In genomic region chr9:6415266-6415665, GRCh38 we compare ENCODE assay signal across 9 cellular contexts. TPM values are rescaled to one million over a fixed set of nuclear protein-coding genes. Genes with fewer than 3 reads are reported as not detected.
A peak's percentile ranks its signal among the peaks of the same experiment; 100 is the strongest.
DNase-seq lines count a peak whose midpoint lies in the region; ATAC-seq lines count a peak whose summit lies in the region.
"Had no signal": no experiment of that assay in that cellular context is flagged by ENCODE, and none has a peak within 500 bp of the region (broad histone marks: within the 10 kb centered on the region; RNA-seq: fewer than 3 reads in every experiment).

No MANE protein-coding gene starts in this region.

- peak; percentile 0 for DNase-seq in Caki2 (ENCODE audit: low read depth)
- DNase-seq in activated naive CD4-positive, alpha-beta T cell treated with anti-CD3 and anti-CD28 coated beads, Interleukin-2, amount 50 U/mL, for 72 hours (ENCODE audit: low spot score in 2 of 2) = peak in 1 of 2 donors; percentile 15
- DNase-seq in stimulated activated CD4-positive, alpha-beta T cell treated with anti-CD3 and anti-CD28 coated beads, Interleukin-2, amount 100 ng/mL, for 48 hours = no peak
- DNase-seq: activated CD8-positive, alpha-beta memory T cell treated with anti-CD3 and anti-CD28 coated beads for 24 hours had no signal

- H3K36me3 Mint-ChIP-seq in activated naive CD4-positive, alpha-beta T cell treated with anti-CD3 and anti-CD28 coated beads, Interleukin-2, amount 50 U/mL, for 72 hours = peaks cover 18 to 50% of the 10 kb centered on the region in 2 donors

- in situ Hi-C loops in Caki2 (cut with HindIII; ENCODE audit: low pct_unique_long_range_greater_than_20kb, low sequenced_read_pairs) = no loop called here

- ATAC-seq in activated naive CD4-positive, alpha-beta T cell treated with anti-CD3 and anti-CD28 coated beads, Interleukin-2, amount 50 U/mL, for 72 hours = peak; percentile 4 to 9
- ATAC-seq in HG03097 (IDR thresholded peaks at IDR 0.05; ENCODE audit: low FRiP score, unreplicated experiment) (no peak), HG02678 (IDR thresholded peaks at IDR 0.05; ENCODE audit: unreplicated experiment) (no peak), HG03354 (IDR thresholded peaks at IDR 0.05; ENCODE audit: poor library complexity, severe bottlenecking, unreplicated experiment) (no peak)

- H3K36me3 ChIP-seq in HUES48 (ENCODE audit: control insufficient read depth, insufficient read depth, low read length) (0 out of 2 replicates have a peak, but pooled peaks cover 2% of the 10 kb centered on the region), mesodermal cell (ENCODE audit: control insufficient read depth, insufficient read depth, low read length) (peaks cover 18% of the 10 kb centered on the region)

- H3K27ac ChIP-seq in HUES48 (ENCODE audit: low read depth, low read length) = no peak overlapping the region
- no peak overlapping the region for H3K27ac ChIP-seq in mesodermal cell (ENCODE audit: low read depth, low read length, severe bottlenecking)

- no peak overlapping the region for H3K9ac ChIP-seq in HUES48 (ENCODE audit: low read depth, low read length)

- H3K27me3 ChIP-seq in HUES48 (ENCODE audit: control insufficient read depth, insufficient read depth, low read length) = peaks cover 14% of the 10 kb centered on the region

- H3K4me3 ChIP-seq in HUES48 (ENCODE audit: low read depth, low read length) = peak overlapping the region; percentile 97
- H3K4me3 ChIP-seq in mesodermal cell (ENCODE audit: extremely low read depth, insufficient read depth, low read length, poor library complexity, severe bottlenecking) = peak overlapping the region; percentile 90

- H3K9me3 Mint-ChIP-seq in activated naive CD4-positive, alpha-beta T cell treated with anti-CD3 and anti-CD28 coated beads, Interleukin-2, amount 50 U/mL, for 72 hours = peaks cover 0 to 4% of the 10 kb centered on the region in 2 donors

- H3K27ac Mint-ChIP-seq in activated naive CD4-positive, alpha-beta T cell treated with anti-CD3 and anti-CD28 coated beads, Interleukin-2, amount 50 U/mL, for 72 hours = peak overlapping the region; percentile 79 to 91

- H3K4me1 ChIP-seq in HUES48 (ENCODE audit: control insufficient read depth, insufficient read depth, low read length) (peaks cover 32% of the 10 kb centered on the region), mesodermal cell (ENCODE audit: control insufficient read depth, insufficient read depth, low read length, poor library complexity, severe bottlenecking) (peaks cover 6% of the 10 kb centered on the region)

- H3K9me3 ChIP-seq in HUES48 (ENCODE audit: control insufficient read depth, insufficient read depth, low read length) (no peaks in the 10 kb centered on the region), mesodermal cell (ENCODE audit: control insufficient read depth, low read length) (peaks cover 4% of the 10 kb centered on the region)

- WGBS in mesodermal cell (ENCODE audit: insufficient coverage in 2 of 2), 2 experiments = 87 to 88% methylated on average over 3 to 4 of the region's 5 CpGs

RNA-seq across cellular contexts. Expression of gene UHRF2, which starts 2.3 kb away (rescaled TPM):
- total RNA-seq in Caki2 (2014; rRNA removed; shearing (Covaris generic); ENCODE audit: low replicate concordance) = 4.8 and 6.0 TPM in 2 replicates
- total RNA-seq in activated naive CD4-positive, alpha-beta T cell treated with anti-CD3 and anti-CD28 coated beads, Interleukin-2, amount 50 U/mL, for 72 hours = 10 to 100 TPM; 73.1 to 97.4 TPM
- 35.5 TPM for polyA plus RNA-seq in mesodermal cell (2013, experiment 1 of 2)
- 35.2 TPM for polyA plus RNA-seq in mesodermal cell (2013, experiment 2 of 2)

Comparison
In these comparisons a context has a peak if more than half of its experiments do, and no peak if none do; other contexts are left out.
1. ATAC-seq: peak in activated naive CD4-positive, alpha-beta T cell treated with anti-CD3 and anti-CD28 coated beads, Interleukin-2, amount 50 U/mL, for 72 hours (2 of 2); none in HG03097 (single experiment), HG02678 (single experiment) and HG03354 (single experiment).
2. RNA of gene UHRF2, which starts 2.3 kb away (total RNA-seq): 73.1 to 97.4 TPM in activated naive CD4-positive, alpha-beta T cell treated with anti-CD3 and anti-CD28 coated beads, Interleukin-2, amount 50 U/mL, for 72 hours; 4.8 to 6.0 TPM in Caki2; every median in the first group is over 10 times any median in the second.